ENCODE assay signal across 9 cellular contexts in genomic region chr6:86937219-86938079, GRCh38. TPM values are rescaled to one million over a fixed set of nuclear protein-coding genes. Genes with fewer than 3 reads are reported as not detected.
DNase-seq lines count a peak whose midpoint lies in the region; ATAC-seq, FAIRE-seq and TF ChIP-seq lines count a peak whose summit lies in the region.
"Had no signal": no experiment of that assay in that cellular context is flagged by ENCODE, and none has a peak within 500 bp of the region (broad histone marks: within the 10 kb centered on the region; RNA-seq: fewer than 3 reads in every experiment).

Gene HTR1E, plus strand, starts transcription at chr6:86937528. Its CDS starts 77,807 bp downstream, at chr6:87015335.

- H2AFZ ChIP-seq in K562 (ENCODE audit: low read depth, low read length): 0 out of 2 replicates have a peak within 1 kb of the TSS, but pooled peaks have one; percentile 26

- no peak for TF ChIP-seq POLR2A in K562 (conservative IDR thresholded peaks at IDR 0.05)
- no peak for TF ChIP-seq POLR2A in stomach (IDR thresholded peaks at IDR 0.05)

- no peaks in the 10 kb centered on the region for H3K36me3 ChIP-seq in K562 (ENCODE audit: control insufficient read depth, insufficient read depth, low read length)
- no peaks in the 10 kb centered on the region for H3K36me3 ChIP-seq in kidney epithelial cell (ENCODE audit: control insufficient read depth, insufficient read depth, low read length)
- no peaks in the 10 kb centered on the region for H3K36me3 ChIP-seq in stomach

- H3K4me3 ChIP-seq in K562: no peak within 1 kb of the TSS
- H3K4me3 ChIP-seq in kidney epithelial cell (ENCODE audit: low read depth, low read length): peak within 1 kb of the TSS; percentile 28
- peak within 1 kb of the TSS; percentile 46 to 53 (median 51) for H3K4me3 ChIP-seq in stomach

- peak; percentile 6 for DNase-seq in activated CD4-positive, alpha-beta T cell treated with anti-CD3 and anti-CD28 coated beads, Interleukin-2, amount 10 ng/mL, durations not matched to agents 7 days and 5 days
- DNase-seq in activated CD4-positive, alpha-beta T cell treated with anti-CD3 and anti-CD28 coated beads, Interleukin-2, amount 50 U/mL, for 1 hour: no peak
- DNase-seq in HFFc6: no peak
- DNase-seq in NCI-H2171 (lab: John Stamatoyannopoulos, UW): peak; percentile 52
- peak; percentile 51 to 70 (median 56) for DNase-seq in K562 (ENCODE audit: extremely low read depth in 1 of 4, low spot score in 3 of 4)
- no peak for DNase-seq in kidney epithelial cell (ENCODE audit: low read depth)
- peak; percentile 79 for DNase-seq in stomach
- DNase-seq in NK-92 treated with Interleukin-12 subunit alpha and Interleukin-12 subunit beta, amount 100 ng/mL, for 24 hours (lab: John Stamatoyannopoulos, UW): no peak

- CTCF ChIA-PET in activated CD4-positive, alpha-beta T cell treated with anti-CD3 and anti-CD28 coated beads, Interleukin-2, amount 10 ng/mL, durations not matched to agents 7 days and 5 days (lab: Charles Lee): interaction anchor here (1.5 kb wide), 1 partner anchor 13 kb away, joined by 5 read pairs; no protein-coding TSS in a partner anchor
- CTCF ChIA-PET in K562 (lab: Yijun Ruan, JAX; ENCODE audit: low intra/inter-chr PET ratio): interaction anchor here (0.6 to 0.7 kb wide), 3 partner anchors 111 to 1181 kb away, joined by 3 read pairs; no protein-coding TSS in a partner anchor

- H3K9me3 ChIP-seq in K562 (replicated peaks; ENCODE audit: control insufficient read depth, insufficient read depth, low read depth, low read length): no peaks in the 10 kb centered on the region
- no peaks in the 10 kb centered on the region for H3K9me3 ChIP-seq in stomach

- TF ChIP-seq CTCF in HFFc6 (IDR thresholded peaks at IDR 0.05): peak; percentile 61
- TF ChIP-seq CTCF in K562 (IDR thresholded peaks at IDR 0.05 in 2 of 3, conservative IDR thresholded peaks at IDR 0.05 in 1 of 3; ENCODE audit: insufficient read depth in 2 of 3, low read depth in 1 of 3, low read length in 3 of 3): peak; percentile 69 to 81 (median 69)
- TF ChIP-seq CTCF in kidney epithelial cell (IDR thresholded peaks at IDR 0.05; ENCODE audit: insufficient read depth, low read length, poor library complexity, severe bottlenecking): peak; percentile 70
- peak in 4 of 7 experiments; percentile 39 to 59 (median 58) for TF ChIP-seq CTCF in stomach (IDR thresholded peaks at IDR 0.05)

- H3K4me1 ChIP-seq in K562 (replicated peaks in 1 of 2; ENCODE audit: control insufficient read depth in 2 of 2, insufficient read depth in 2 of 2, low read length in 2 of 2) (peaks cover 0 to 7% of the 10 kb centered on the region in 2 experiments; a peak in 1 of 5 replicates), stomach (peaks cover 0 to 24% (median 15%) of the 10 kb centered on the region in 4 donors)

- intact Hi-C loops in K562 (cut with micrococcal nuclease): loop anchor here (1.0 to 2.0 kb wide), 3 partner anchors 1014 to 1583 kb away; no protein-coding TSS in a partner anchor
- intact Hi-C loops in stomach (cut with DNase I; ENCODE audit: low total_unique reads): no loop called here

- TF ChIP-seq EP300 in K562 (IDR thresholded peaks at IDR 0.05; ENCODE audit: low read length) (no peak), stomach (IDR thresholded peaks at IDR 0.05) (no peak)

- H3K9me3 Mint-ChIP-seq in activated CD4-positive, alpha-beta T cell treated with anti-CD3 and anti-CD28 coated beads, Interleukin-2, amount 10 ng/mL, durations not matched to agents 7 days and 5 days: no peaks in the 10 kb centered on the region
- H3K9me3 Mint-ChIP-seq in HFFc6: no peaks in the 10 kb centered on the region

- no peak within 1 kb of the TSS for H3K4me3 Mint-ChIP-seq in activated CD4-positive, alpha-beta T cell treated with anti-CD3 and anti-CD28 coated beads, Interleukin-2, amount 10 ng/mL, durations not matched to agents 7 days and 5 days
- H3K4me3 Mint-ChIP-seq in HFFc6: no peak within 1 kb of the TSS; the same call in 1 of the 2 replicates
- H3K4me3 Mint-ChIP-seq: central memory CD8-positive, alpha-beta T cell had no signal

- no peaks in the 10 kb centered on the region for H3K4me1 Mint-ChIP-seq in activated CD4-positive, alpha-beta T cell treated with anti-CD3 and anti-CD28 coated beads, Interleukin-2, amount 10 ng/mL, durations not matched to agents 7 days and 5 days
- H3K4me1 Mint-ChIP-seq in HFFc6 (ENCODE audit: low read depth): no peaks in the 10 kb centered on the region
- H3K4me1 Mint-ChIP-seq: central memory CD8-positive, alpha-beta T cell had no signal

- H3K4me2 ChIP-seq in K562 (ENCODE audit: insufficient read depth, low read length): peak within 1 kb of the TSS; percentile 29; the same call in 1 of the 2 replicates

- H3K27ac ChIP-seq in K562 (ENCODE audit: extremely low read depth, low read depth, low read length) (no peak within 1 kb of the TSS), stomach (peak within 1 kb of the TSS; percentile 69 to 72 (median 71))

- H3K27me3 Mint-ChIP-seq in activated CD4-positive, alpha-beta T cell treated with anti-CD3 and anti-CD28 coated beads, Interleukin-2, amount 10 ng/mL, durations not matched to agents 7 days and 5 days: peaks cover 45% of the 10 kb centered on the region
- 0 out of 2 replicates have a peak, but pooled peaks cover 3% of the 10 kb centered on the region for H3K27me3 Mint-ChIP-seq in HFFc6 (ENCODE audit: insufficient read depth)

- no peak within 1 kb of the TSS for H3K27ac Mint-ChIP-seq in activated CD4-positive, alpha-beta T cell treated with anti-CD3 and anti-CD28 coated beads, Interleukin-2, amount 10 ng/mL, durations not matched to agents 7 days and 5 days
- H3K27ac Mint-ChIP-seq in HFFc6: no peak within 1 kb of the TSS

- BruUV-seq in K562 (replicated peaks; lab: Mats Ljungman, UMichigan): no TSS peak

- H3K79me2 ChIP-seq in K562 (ENCODE audit: control insufficient read depth, insufficient read depth, low read length): no peaks in the 10 kb centered on the region

- POLR2A ChIA-PET in activated CD4-positive, alpha-beta T cell treated with anti-CD3 and anti-CD28 coated beads, Interleukin-2, amount 10 ng/mL, durations not matched to agents 7 days and 5 days (lab: Charles Lee): no interaction called here
- POLR2A ChIA-PET in K562 (lab: Yijun Ruan, JAX): no interaction called here

- peak in 1 of 2 experiments; percentile 79; a peak in 3 of 4 replicates for TF ChIP-seq RAD21 in K562 (CRISPR knock-in tag; conservative IDR thresholded peaks at IDR 0.05 in 1 of 2, IDR thresholded peaks at IDR 0.05 in 1 of 2)

- H3K36me3 Mint-ChIP-seq in activated CD4-positive, alpha-beta T cell treated with anti-CD3 and anti-CD28 coated beads, Interleukin-2, amount 10 ng/mL, durations not matched to agents 7 days and 5 days (ENCODE audit: low read depth): no peaks in the 10 kb centered on the region
- H3K36me3 Mint-ChIP-seq in HFFc6 (ENCODE audit: low read depth): no peaks in the 10 kb centered on the region

- 28% methylated on average over 35 of the region's 55 CpGs for WGBS in K562 (ENCODE audit: insufficient coverage, low coverage, missing lambda C conversion rate)
- WGBS in stomach, 5 donors: 2 to 8% (median 2%) methylated on average over 26 to 55 of the region's 55 CpGs

- H3K9ac ChIP-seq in K562 (ENCODE audit: insufficient read depth in 1 of 2, low read depth in 2 of 2, low read length in 2 of 2): no peak within 1 kb of the TSS

- H3K9me1 ChIP-seq in K562 (ENCODE audit: control insufficient read depth, insufficient read depth, low read length): no peaks in the 10 kb centered on the region

- FAIRE-seq in K562 (lab: Jason Lieb, UNC): peak; percentile 84

- H3K27me3 ChIP-seq in K562 (ENCODE audit: control insufficient read depth in 2 of 2, insufficient read depth in 2 of 2, low read length in 2 of 2) (no peaks in the 10 kb centered on the region; a peak in 1 of 5 replicates), kidney epithelial cell (ENCODE audit: control insufficient read depth, insufficient read depth, low read length) (peaks cover 29% of the 10 kb centered on the region), stomach (peaks cover 0 to 30% (median 13%) of the 10 kb centered on the region in 3 donors)

- ATAC-seq in K562: peak; percentile 99

- in situ Hi-C loops in K562 (cut with MboI): loop anchor here (10.0 kb wide), 1 partner anchor 393 kb away; no protein-coding TSS in a partner anchor

- H4K20me1 ChIP-seq in K562 (replicated peaks; ENCODE audit: control insufficient read depth, insufficient read depth, low read length): no peaks in the 10 kb centered on the region

TF ChIP-seq in K562, 482 proteins besides CTCF, POLR2A, EP300 and RAD21 (continues in another document):
- no peak for TF ChIP-seq LCOR (CRISPR knock-in tag; IDR thresholded peaks at IDR 0.05)
- TF ChIP-seq PHF8 (IDR thresholded peaks at IDR 0.05; ENCODE audit: borderline replicate concordance, low read length): no peak

RNA-seq across cellular contexts. Expression of gene HTR1E, which starts in this region (rescaled TPM):
- total RNA-seq in activated CD4-positive, alpha-beta T cell treated with anti-CD3 and anti-CD28 coated beads, Interleukin-2, amount 10 ng/mL, durations not matched to agents 7 days and 5 days: not detected
- not detected for total RNA-seq in HFFc6 (2021; fragmentation: NEBNext Ultra II Directional; extraction: Animal tissue kit (Norgen Biotek cat#: 25700))
- total RNA-seq in K562 (2011; cell fraction: chromatin; rRNA removed; ENCODE audit: low replicate concordance): not detected in 2 replicates
- not detected in 2 replicates for total RNA-seq in K562 (2011; cell fraction: nucleolus; rRNA removed)
- not detected in 2 replicates for total RNA-seq in K562 (2011; cell fraction: nucleoplasm; rRNA removed)
- not detected in 2 replicates for total RNA-seq in K562 (2014; rRNA removed)
- total RNA-seq in K562 (2014; rRNA removed; fragmentation: Illumina TruSeq; extraction: Trizol): not detected in 2 replicates
- total RNA-seq in K562 (2015; rRNA removed; fragmentation: Illumina TruSeq; extraction: Trizol): not detected in 2 replicates
- total RNA-seq in K562 (2021): not detected in 2 replicates
- polyA plus RNA-seq in K562 (2011; rRNA removed): not detected in 2 replicates
- not detected in 2 replicates for polyA plus RNA-seq in K562 (2011; cell fraction: cytosol; rRNA removed)
- polyA plus RNA-seq in K562 (2011; cell fraction: nucleus; rRNA removed): not detected in 2 replicates
- polyA plus RNA-seq in K562 (2012): not detected in 2 replicates
- polyA plus RNA-seq in K562 (2014; fragmentation: Illumina TruSeq; extraction: Trizol): not detected in 2 replicates
- not detected for polyA plus RNA-seq in K562 (2014; fragmentation: Nextera tagmentation; extraction: Ambion mirVana)
- polyA plus RNA-seq in K562 (2014; rRNA removed): not detected in 2 replicates
- not detected in 2 replicates for polyA minus RNA-seq in K562 (2011; rRNA and poly(A)+ RNA removed)
- not detected in 2 replicates for polyA minus RNA-seq in K562 (2011; cell fraction: cytosol; rRNA and poly(A)+ RNA removed)
- not detected in 2 replicates for polyA minus RNA-seq in K562 (2011; cell fraction: nucleus; rRNA and poly(A)+ RNA removed)
- total RNA-seq in kidney epithelial cell: not detected in 2 replicates
- 1 to 10 TPM in 1 of 5 donors, under 1 TPM in 1, not detected in 3; 0.18 to 4.1 TPM for total RNA-seq in stomach
- polyA plus RNA-seq in stomach: 1 to 10 TPM in 1 of 3 donors, under 1 TPM in 2; 0.43 to 1.4 (median 0.68) TPM

Comparison
In these comparisons a context has a peak if more than half of its experiments do, and no peak if none do; other contexts are left out.
1. Peak in DNase-seq in activated CD4-positive, alpha-beta T cell treated with anti-CD3 and anti-CD28 coated beads, Interleukin-2, amount 10 ng/mL, durations not matched to agents 7 days and 5 days; RNA of the gene not detected or under 1 TPM.
2. Peak in DNase-seq, ATAC-seq and H3K4me2 ChIP-seq in K562; RNA of the gene not detected or under 1 TPM.
3. DNase-seq: peak in NCI-H2171 (single experiment) and stomach (single experiment); none in activated CD4-positive, alpha-beta T cell treated with anti-CD3 and anti-CD28 coated beads, Interleukin-2, amount 50 U/mL, for 1 hour (single experiment), HFFc6 (single experiment), kidney epithelial cell (single experiment) and NK-92 treated with Interleukin-12 subunit alpha and Interleukin-12 subunit beta, amount 100 ng/mL, for 24 hours (single experiment).
4. Peak in every context shown above with its lines, with median percentiles within 50 percentile points of each other: CTCF ChIP-seq.